12 cellular contexts compared by ENCODE assay signal in the genomic region with DNA sequence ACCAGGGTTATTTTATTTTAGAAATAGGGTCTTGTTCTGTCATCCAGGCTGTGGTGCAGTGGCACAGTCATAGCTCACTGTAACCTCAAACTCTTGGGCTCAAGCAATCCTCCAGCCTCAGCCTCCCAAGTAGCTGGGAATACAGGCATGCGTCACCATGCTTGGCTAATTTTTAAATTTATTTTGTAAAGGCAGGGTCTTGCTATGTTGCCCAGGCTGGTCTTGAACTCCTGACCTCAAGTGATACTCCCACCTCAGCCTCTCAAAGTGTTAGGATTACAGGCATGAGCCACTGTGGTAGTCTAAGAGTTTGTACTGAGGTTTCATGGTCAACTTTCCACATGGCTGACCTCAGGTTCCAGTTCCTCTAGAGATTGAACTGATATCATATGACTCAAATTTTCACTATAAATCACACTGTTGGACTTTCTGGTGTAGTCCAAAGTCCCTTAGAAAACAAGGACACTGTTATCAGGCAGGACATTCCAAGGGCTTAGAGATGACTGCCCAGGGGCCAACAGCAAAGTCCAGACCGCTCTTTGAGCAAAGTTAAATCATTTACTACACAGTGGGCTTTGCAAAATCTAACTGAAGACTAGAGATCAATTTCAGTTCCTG.
DNase-seq lines count a peak whose midpoint lies in the region; ATAC-seq lines count a peak whose summit lies in the region.
"Had no signal": no experiment of that assay in that cellular context is flagged by ENCODE, and none has a peak within 500 bp of the region (broad histone marks: within the 10 kb centered on the region; RNA-seq: fewer than 3 reads in every experiment).

No MANE protein-coding gene starts in this region.

- ATAC-seq in GM18508 (IDR thresholded peaks at IDR 0.05; ENCODE audit: insufficient read depth, unreplicated experiment) (peak; percentile 86), GM21576 (IDR thresholded peaks at IDR 0.05; ENCODE audit: unreplicated experiment) (peak; percentile 51), HG03342 (IDR thresholded peaks at IDR 0.05; ENCODE audit: unreplicated experiment) (peak; percentile 89)
- ATAC-seq: activated CD8-positive, alpha-beta memory T cell treated with anti-CD3 and anti-CD28 coated beads, Interleukin-2, amount 10 ng/mL, durations not matched to agents 7 days and 5 days; left colon had no signal

- DNase-seq in kidney tubule cell (ENCODE audit: low spot score) (peak; percentile 35), CD1c-positive myeloid dendritic cell (ENCODE audit: extremely low spot score) (no peak)
- no peak for DNase-seq in activated effector memory CD4-positive, alpha-beta T cell treated with Interleukin-2 at 50 U/mL for 16 hours
- no peak for DNase-seq in stimulated activated naive CD4-positive, alpha-beta T cell treated with Interleukin-2 at 50 U/mL for 16 hours (lab: John Stamatoyannopoulos, UW)
- DNase-seq in activated naive CD4-positive, alpha-beta T cell treated with Interleukin-2 at 50 U/mL for 16 hours: no peak
- DNase-seq: activated CD8-positive, alpha-beta memory T cell treated with anti-CD3 and anti-CD28 coated beads, Interleukin-2, amount 10 ng/mL, durations not matched to agents 7 days and 5 days; amygdala; left colon; stimulated activated CD4-positive, alpha-beta T cell treated with anti-CD3 and anti-CD28 coated beads, Interleukin-15, amount 100 ng/mL, for 24 hours had no signal
